31 cellular contexts compared by ENCODE assay signal in genomic region chr13:98198683-98199082, GRCh38. TPM values are rescaled to one million over a fixed set of nuclear protein-coding genes. Genes with fewer than 3 reads are reported as not detected.
"Had no signal": no experiment of that assay in that cellular context is flagged by ENCODE, and none has a peak within 500 bp of the region (broad histone marks: within the 10 kb centered on the region; RNA-seq: fewer than 3 reads in every experiment).

No MANE protein-coding gene starts in this region.

- H3K4me3 Mint-ChIP-seq: natural killer cell; stimulated activated memory B cell treated with anti-CD40 and anti-IgM and Interleukin-4, amounts not matched to agents 10 μg/mL and 1 μg/mL and 100 μg/mL, for 72 hours; stimulated activated naive CD8-positive, alpha-beta T cell treated with anti-CD3 and anti-CD28 coated beads, Interleukin-15, Interleukin-2, amounts not matched to agents 100 ng/mL and 50 ng/mL, for 24 hours had no signal

- H3K9me3 Mint-ChIP-seq: natural killer cell; stimulated activated memory B cell treated with anti-CD40 and anti-IgM and Interleukin-4, amounts not matched to agents 10 μg/mL and 1 μg/mL and 100 μg/mL, for 72 hours; stimulated activated naive CD8-positive, alpha-beta T cell treated with anti-CD3 and anti-CD28 coated beads, Interleukin-15, Interleukin-2, amounts not matched to agents 100 ng/mL and 50 ng/mL, for 24 hours; type B pancreatic cell had no signal

- H3K4me3 ChIP-seq: coronary artery, heart left ventricle, pancreas, prostate gland, spleen, uterus had no signal

- H3K36me3 Mint-ChIP-seq: natural killer cell; stimulated activated memory B cell treated with anti-CD40 and anti-IgM and Interleukin-4, amounts not matched to agents 10 μg/mL and 1 μg/mL and 100 μg/mL, for 72 hours had no signal

- ATAC-seq: heart left ventricle; left lobe of liver; natural killer cell; sciatic nerve; stimulated activated memory B cell treated with anti-CD40 and anti-IgM and Interleukin-4, amounts not matched to agents 10 μg/mL and 1 μg/mL and 100 μg/mL, for 72 hours had no signal

- H3K27ac ChIP-seq: coronary artery, heart left ventricle, prostate gland, spleen, uterus had no signal

- H3K27ac Mint-ChIP-seq: natural killer cell; stimulated activated memory B cell treated with anti-CD40 and anti-IgM and Interleukin-4, amounts not matched to agents 10 μg/mL and 1 μg/mL and 100 μg/mL, for 72 hours; stimulated activated naive CD8-positive, alpha-beta T cell treated with anti-CD3 and anti-CD28 coated beads, Interleukin-15, Interleukin-2, amounts not matched to agents 100 ng/mL and 50 ng/mL, for 24 hours had no signal

- DNase-seq: effector CD4-positive, alpha-beta T cell; foreskin melanocyte; heart left ventricle; hippocampal formation; islet precursor cell; mammary epithelial cell; natural killer cell; occipital lobe; pancreas; spleen; stimulated activated CD4-positive, alpha-beta T cell treated with anti-CD3 and anti-CD28 coated beads, Interleukin-15, amount 100 ng/mL, for 24 hours; stimulated activated CD4-positive, alpha-beta T cell treated with anti-CD3 and anti-CD28 coated beads, Interleukin-1b, Interleukin-23, amount 100 ng/mL, for 48 hours; stimulated activated CD4-positive, alpha-beta T cell treated with anti-CD3 and anti-CD28 coated beads, Interleukin-4, amount 100 ng/mL, for 24 hours; uterus had no signal

- H3K27me3 Mint-ChIP-seq: stimulated activated memory B cell treated with anti-CD40 and anti-IgM and Interleukin-4, amounts not matched to agents 10 μg/mL and 1 μg/mL and 100 μg/mL, for 72 hours; stimulated activated naive CD8-positive, alpha-beta T cell treated with anti-CD3 and anti-CD28 coated beads, Interleukin-15, Interleukin-2, amounts not matched to agents 100 ng/mL and 50 ng/mL, for 24 hours; type B pancreatic cell had no signal

- H3K36me3 ChIP-seq: heart left ventricle, pancreas, prostate gland, spleen, uterus had no signal

- H3K4me1 Mint-ChIP-seq: natural killer cell; stimulated activated memory B cell treated with anti-CD40 and anti-IgM and Interleukin-4, amounts not matched to agents 10 μg/mL and 1 μg/mL and 100 μg/mL, for 72 hours had no signal

- H3K9me3 ChIP-seq: pancreas, prostate gland, spleen, uterus had no signal

- H3K27me3 ChIP-seq: heart left ventricle, pancreas, spleen, uterus had no signal

- H3K4me1 ChIP-seq: spleen had no signal

RNA-seq across cellular contexts. Expression of gene RNF113B, which starts 21.6 kb away (rescaled TPM):
- total RNA-seq: chondrocyte, dermis microvascular lymphatic vessel endothelial cell, glomerular endothelial cell, heart left ventricle, left lobe of liver, lower leg skin, mammary epithelial cell, mesenteric fat pad, mucosa of gallbladder, myocyte, natural killer cell, occipital lobe, pancreas, renal cortical epithelial cell, sciatic nerve, skeletal muscle tissue, spleen, subcutaneous adipose tissue, uterus had no signal
